19 cellular contexts compared by ENCODE assay signal in genomic region chr6:40891686-40892085, GRCh38.
"Had no signal": no experiment of that assay in that cellular context is flagged by ENCODE, and none has a peak within 500 bp of the region (broad histone marks: within the 10 kb centered on the region; RNA-seq: fewer than 3 reads in every experiment).

No MANE protein-coding gene starts in this region.

- DNase-seq: dermis blood vessel endothelial cell; erythroblast; heart left ventricle; hippocampal formation; mammary epithelial cell; naive thymus-derived CD4-positive, alpha-beta T cell; nucleus accumbens; ovary; right cardiac atrium; stimulated activated CD4-positive, alpha-beta T cell treated with anti-CD3 and anti-CD28 coated beads, Interleukin-4, amount 100 ng/mL, for 1 hour; stimulated activated CD8-positive, alpha-beta memory T cell treated with anti-CD3 and anti-CD28 coated beads, Interleukin-4, amount 100 ng/mL, for 48 hours; stimulated activated naive CD8-positive, alpha-beta T cell treated with anti-CD3 and anti-CD28 coated beads, Interleukin-15, Interleukin-2, amounts not matched to agents 100 U/mL and 50 U/mL, for 24 hours; thyroid gland; upper lobe of left lung had no signal

- H3K27me3 ChIP-seq: heart left ventricle, ovary, suprapubic skin, thyroid gland, upper lobe of left lung, vagina had no signal

- H3K27ac ChIP-seq: heart left ventricle, ovary, suprapubic skin, thyroid gland, upper lobe of left lung, vagina had no signal

- H3K9me3 ChIP-seq: heart left ventricle, ovary, suprapubic skin, thyroid gland, upper lobe of left lung, vagina had no signal

- H3K36me3 Mint-ChIP-seq: naive thymus-derived CD4-positive, alpha-beta T cell; stimulated activated effector memory CD8-positive, alpha-beta T cell treated with anti-CD3 and anti-CD28 coated beads, Interleukin-12 subunit alpha, Interleukin-12 subunit beta, amount 100 ng/mL, for 72 hours had no signal

- H3K4me1 Mint-ChIP-seq: naive thymus-derived CD4-positive, alpha-beta T cell; stimulated activated effector memory CD8-positive, alpha-beta T cell treated with anti-CD3 and anti-CD28 coated beads, Interleukin-12 subunit alpha, Interleukin-12 subunit beta, amount 100 ng/mL, for 72 hours had no signal

- H3K36me3 ChIP-seq: heart left ventricle, ovary, suprapubic skin, thyroid gland, upper lobe of left lung, vagina had no signal

- H3K4me1 ChIP-seq: suprapubic skin, thyroid gland, upper lobe of left lung, vagina had no signal

- H3K4me3 ChIP-seq: heart left ventricle, ovary, smooth muscle cell, suprapubic skin, thyroid gland, upper lobe of left lung, vagina had no signal

- H3K9me3 Mint-ChIP-seq: naive thymus-derived CD4-positive, alpha-beta T cell; stimulated activated effector memory CD8-positive, alpha-beta T cell treated with anti-CD3 and anti-CD28 coated beads, Interleukin-12 subunit alpha, Interleukin-12 subunit beta, amount 100 ng/mL, for 72 hours had no signal

- ATAC-seq: heart left ventricle; left lobe of liver; naive thymus-derived CD4-positive, alpha-beta T cell; right cardiac atrium; stimulated activated effector memory CD8-positive, alpha-beta T cell treated with anti-CD3 and anti-CD28 coated beads, Interleukin-12 subunit alpha, Interleukin-12 subunit beta, amount 100 ng/mL, for 72 hours; stimulated activated naive CD8-positive, alpha-beta T cell treated with anti-CD3 and anti-CD28 coated beads, Interleukin-15, Interleukin-2, amounts not matched to agents 100 U/mL and 50 U/mL, for 24 hours had no signal

- H3K27ac Mint-ChIP-seq: naive thymus-derived CD4-positive, alpha-beta T cell; stimulated activated effector memory CD8-positive, alpha-beta T cell treated with anti-CD3 and anti-CD28 coated beads, Interleukin-12 subunit alpha, Interleukin-12 subunit beta, amount 100 ng/mL, for 72 hours had no signal

- H3K4me3 Mint-ChIP-seq: naive thymus-derived CD4-positive, alpha-beta T cell; stimulated activated effector memory CD8-positive, alpha-beta T cell treated with anti-CD3 and anti-CD28 coated beads, Interleukin-12 subunit alpha, Interleukin-12 subunit beta, amount 100 ng/mL, for 72 hours had no signal
